ENCODE assay signal across 1 cellular context in the genomic region with DNA sequence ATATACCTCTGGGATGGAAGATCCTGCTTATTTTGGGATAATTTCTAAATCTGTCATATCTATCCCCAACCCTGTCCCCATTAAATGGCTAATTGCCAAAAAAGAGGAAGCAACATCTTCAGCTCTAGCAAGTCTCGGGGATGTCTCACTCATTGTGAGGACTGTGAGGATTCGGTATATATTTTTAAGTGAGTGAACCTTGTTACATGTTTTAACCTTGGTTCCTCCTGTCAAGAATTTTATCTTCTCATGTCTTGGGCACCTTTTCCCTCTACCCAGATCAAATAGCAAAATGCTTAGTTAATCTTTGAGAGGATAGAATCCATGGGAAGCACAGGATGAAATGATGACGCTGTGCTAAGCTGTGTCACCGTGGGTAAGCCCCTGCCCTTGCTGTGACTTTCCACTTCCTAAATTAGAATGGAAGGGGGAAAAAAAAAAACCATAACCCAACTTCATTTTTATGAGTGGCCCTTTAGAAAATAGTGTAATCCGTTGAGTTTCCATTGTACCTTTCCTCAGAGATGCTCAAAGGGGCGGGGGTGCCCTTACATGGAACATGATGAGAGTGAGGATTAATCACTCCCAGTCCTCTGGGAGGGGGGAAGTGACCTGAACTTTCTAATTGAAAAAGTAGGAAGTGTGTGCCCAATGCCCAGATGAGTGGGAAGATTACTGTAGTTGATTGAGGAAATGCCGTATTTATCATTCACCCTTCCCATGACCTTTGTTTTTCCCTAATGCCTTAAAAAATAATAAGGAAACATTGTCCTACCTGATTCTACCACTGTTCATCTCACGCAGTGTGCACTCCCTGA.
TF ChIP-seq lines count a peak whose summit lies in the region.

No MANE protein-coding gene starts in this region.

TF ChIP-seq in endothelial cell of umbilical vein, 7 proteins besides CTCF, POLR2A, EP300 and RAD21:
- TF ChIP-seq EZH2 (IDR thresholded peaks at IDR 0.05; ENCODE audit: borderline replicate concordance, low read depth, low read length, severe bottlenecking) (no peak), POLR2AphosphoS5 (IDR thresholded peaks at IDR 0.05; ENCODE audit: insufficient read depth, low read depth, low read length) (peak; percentile 41), GATA2 (IDR thresholded peaks at IDR 0.05; ENCODE audit: insufficient read depth, insufficient read length, low read depth, low read length) (peak; percentile 97), FOS (IDR thresholded peaks at IDR 0.05; ENCODE audit: borderline replicate concordance, insufficient read depth, low read length) (peak; percentile 65), JUN (IDR thresholded peaks at IDR 0.05; ENCODE audit: borderline replicate concordance, insufficient read depth, insufficient read length, low read depth) (peak; percentile 59), MYC (IDR thresholded peaks at IDR 0.05; ENCODE audit: low read depth, low read length) (no peak)
- TF ChIP-seq, protein P1, sequence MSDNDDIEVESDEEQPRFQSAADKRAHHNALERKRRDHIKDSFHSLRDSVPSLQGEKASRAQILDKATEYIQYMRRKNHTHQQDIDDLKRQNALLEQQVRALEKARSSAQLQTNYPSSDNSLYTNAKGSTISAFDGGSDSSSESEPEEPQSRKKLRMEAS (IDR thresholded peaks at IDR 0.05; ENCODE audit: insufficient read depth, insufficient read length), result no peak
